8 cellular contexts compared by ENCODE assay signal in the genomic region with DNA sequence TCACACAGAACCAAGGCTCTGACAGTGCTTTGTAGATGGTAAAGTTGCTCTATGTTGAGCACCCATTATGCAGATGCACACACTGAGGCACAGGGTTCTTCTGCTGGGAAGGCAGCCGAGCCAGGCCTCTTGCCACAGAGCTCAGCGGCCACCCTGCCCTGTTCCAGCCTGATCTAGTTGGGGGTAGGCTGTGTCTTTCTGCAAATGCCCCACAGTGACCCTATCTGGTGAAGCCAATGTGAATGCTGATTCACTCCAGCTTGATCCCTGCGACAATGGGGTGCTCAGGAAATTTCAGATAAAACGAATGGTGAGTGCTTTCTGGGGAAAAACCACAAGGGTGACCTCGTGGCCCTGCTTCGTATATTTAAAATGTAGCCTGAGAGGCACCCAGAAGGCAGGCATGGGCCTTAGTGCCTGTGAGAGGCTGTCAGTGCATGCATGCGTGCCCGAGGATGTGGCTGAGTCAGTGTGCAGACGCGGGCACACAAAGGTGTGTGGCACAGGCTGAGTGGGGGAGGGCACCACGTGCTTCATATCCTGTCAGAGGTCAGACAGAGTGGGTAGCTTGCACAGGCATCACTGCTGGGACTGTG.
DNase-seq lines count a peak whose midpoint lies in the region; ATAC-seq lines count a peak whose summit lies in the region.

No MANE protein-coding gene starts in this region.

- H2BK15ac ChIP-seq in neuronal stem cell (ENCODE audit: low read length), result no peak overlapping the region

- POLR2A ChIA-PET in T-cell (lab: Charles Lee), result no interaction called here

- no peak overlapping the region for H2BK120ac ChIP-seq in neuronal stem cell (ENCODE audit: low read depth, low read length)

- H3K36me3 Mint-ChIP-seq in T-cell, result no peaks in the 10 kb centered on the region

- H2AK5ac ChIP-seq in neuronal stem cell (ENCODE audit: low read depth, low read length), result peak overlapping the region; percentile 31

- H3K9me3 Mint-ChIP-seq in T-cell, result no peaks in the 10 kb centered on the region

- no peak overlapping the region for H2BK12ac ChIP-seq in neuronal stem cell (ENCODE audit: low read length)

- no peak overlapping the region for H3K4me3 ChIP-seq in BLaER1
- H3K4me3 ChIP-seq in neuronal stem cell (ENCODE audit: low read length in 2 of 2), result no peak overlapping the region

- no peak overlapping the region; the same call in 1 of the 2 replicates for H3K9ac ChIP-seq in BLaER1
- H3K9ac ChIP-seq in neuronal stem cell (ENCODE audit: low read depth, low read length, poor library complexity), result no peak overlapping the region

- H2AFZ ChIP-seq in neuronal stem cell (ENCODE audit: low read length), result no peak overlapping the region

- H3K4ac ChIP-seq in neuronal stem cell (ENCODE audit: low read length), result peak overlapping the region; percentile 39

- peaks cover 6% of the 10 kb centered on the region; the same call in 1 of the 2 replicates for H3K36me3 ChIP-seq in BLaER1
- H3K36me3 ChIP-seq in neuronal stem cell (replicated peaks in 1 of 2; ENCODE audit: control insufficient read depth in 2 of 2, insufficient read depth in 2 of 2, low read length in 2 of 2), result no peaks in the 10 kb centered on the region

- peak overlapping the region; percentile 86 for H3K27ac ChIP-seq in BLaER1
- no peak overlapping the region for H3K27ac ChIP-seq in neuronal stem cell (replicated peaks; ENCODE audit: low read length)
- no peak overlapping the region for H3K27ac ChIP-seq in substantia nigra (ENCODE audit: low read depth, low read length, poor library complexity, severe bottlenecking)

- H3K18ac ChIP-seq in neuronal stem cell (ENCODE audit: low read length), result no peak overlapping the region

- no peak overlapping the region for H3K27ac Mint-ChIP-seq in T-cell

- H3K4me1 ChIP-seq in BLaER1 (peaks cover 96% of the 10 kb centered on the region), neuronal stem cell (ENCODE audit: control insufficient read depth in 2 of 2, insufficient read depth in 1 of 2, low read depth in 1 of 2, low read length in 2 of 2) (no peaks in the 10 kb centered on the region)

- H4K20me1 ChIP-seq in BLaER1, result no peaks in the 10 kb centered on the region

- no peak overlapping the region for H3K14ac ChIP-seq in neuronal stem cell (ENCODE audit: low read length)

- CTCF ChIA-PET in T-cell (lab: Charles Lee), result no interaction called here

- ATAC-seq in T-cell (replicated peaks in 1 of 4) (peak; percentile 83 to 97 (median 95)), HG03139 (IDR thresholded peaks at IDR 0.05; ENCODE audit: unreplicated experiment) (no peak)

- H2BK5ac ChIP-seq in neuronal stem cell (ENCODE audit: low read length), result no peak overlapping the region

- WGBS in neuronal stem cell (ENCODE audit: extremely low coverage in 2 of 2, insufficient read length in 2 of 2, insufficient replicate concordance in 1 of 2), 2 donors, result no CpG with 5 or more reads among the region's 11 CpGs

- no peaks in the 10 kb centered on the region for H3K27me3 ChIP-seq in BLaER1
- peaks cover 0 to 19% (median 0%) of the 10 kb centered on the region in 3 experiments for H3K27me3 ChIP-seq in neuronal stem cell (ENCODE audit: control insufficient read depth in 3 of 3, insufficient read depth in 3 of 3, low read depth in 1 of 3, low read length in 3 of 3)

- no peak overlapping the region for H4K8ac ChIP-seq in neuronal stem cell (ENCODE audit: low read depth, low read length)

- DNase-seq in T-cell (peak in 31 of 34 experiments; percentile 5 to 66 (median 24)), neuronal stem cell (ENCODE audit: low spot score) (no peak), substantia nigra (lab: John Stamatoyannopoulos, UW) (no peak), NCI-H1436 treated with DMSO at 0.1 percent for 48 hours (lab: John Stamatoyannopoulos, UW) (no peak), SIG-M5 treated with dmso at 0.1 percent for 504 hours (lab: John Stamatoyannopoulos, UW; ENCODE audit: unreplicated experiment) (no peak)
- peak; percentile 8 for DNase-seq in activated T-helper 9 cell treated with anti-CD3 and anti-CD28 coated beads, Interleukin-2, amount 50 U/mL, for 16 hours (ENCODE audit: low read depth)

- H3K4me3 Mint-ChIP-seq in T-cell, result no peak overlapping the region

- peaks cover 4 to 9% of the 10 kb centered on the region in 2 donors for H3K27me3 Mint-ChIP-seq in T-cell

- no peak overlapping the region for H4K91ac ChIP-seq in neuronal stem cell (ENCODE audit: low read depth, low read length, poor library complexity)

- H3K79me1 ChIP-seq in neuronal stem cell (ENCODE audit: low read depth, low read length), result no peaks in the 10 kb centered on the region

- H3K4me1 Mint-ChIP-seq in T-cell, result peaks cover 10 to 11% (median 10%) of the 10 kb centered on the region in 3 donors

- H3K4me2 ChIP-seq in BLaER1, result peak overlapping the region; percentile 84
- H3K4me2 ChIP-seq in neuronal stem cell (ENCODE audit: insufficient read depth, low read length, poor library complexity, severe bottlenecking), result no peak overlapping the region

- H3K23ac ChIP-seq in neuronal stem cell (ENCODE audit: low read depth, low read length, poor library complexity), result peak overlapping the region; percentile 17

- no peaks in the 10 kb centered on the region for H3K9me3 ChIP-seq in BLaER1
- H3K9me3 ChIP-seq in neuronal stem cell (replicated peaks in 1 of 2; ENCODE audit: control insufficient read depth in 2 of 2, insufficient read depth in 1 of 2, low read depth in 1 of 2, low read length in 2 of 2), result no peaks in the 10 kb centered on the region

Comparison
In these comparisons a context has a peak if more than half of its experiments do, and no peak if none do; other contexts are left out.
1. DNase-seq: peak in T-cell (31 of 34) and activated T-helper 9 cell treated with anti-CD3 and anti-CD28 coated beads, Interleukin-2, amount 50 U/mL, for 16 hours (single experiment); none in neuronal stem cell (single experiment), substantia nigra (0 of 49), NCI-H1436 treated with DMSO at 0.1 percent for 48 hours (single experiment) and SIG-M5 treated with dmso at 0.1 percent for 504 hours (single experiment).